Comparison of ENCODE assay signal across 9 cellular contexts in genomic region chr6:17863971-17864754, GRCh38.
DNase-seq lines count a peak whose midpoint lies in the region; ATAC-seq and TF ChIP-seq lines count a peak whose summit lies in the region.
"Had no signal": no experiment of that assay in that cellular context is flagged by ENCODE, and none has a peak within 500 bp of the region (broad histone marks: within the 10 kb centered on the region; RNA-seq: fewer than 3 reads in every experiment).

No MANE protein-coding gene starts in this region.

- intact Hi-C loops in body of pancreas (cut with DNase I) = no loop called here

- DNase-seq in LHCN-M2 (ENCODE audit: low read depth) (peak; percentile 88), cardiac fibroblast (ENCODE audit: low read depth in 2 of 2) (peak; percentile 15 to 88), kidney epithelial cell (ENCODE audit: low read depth) (peak; percentile 69), thoracic aorta (ENCODE audit: low spot score) (no peak), omental fat pad (ENCODE audit: low spot score) (no peak), body of pancreas (no peak)
- no peak for DNase-seq in activated naive CD4-positive, alpha-beta T cell treated with anti-CD3 and anti-CD28 coated beads, Interleukin-2, amount 10 ng/mL, durations not matched to agents 7 days and 5 days

- H3K36me3 Mint-ChIP-seq in activated naive CD4-positive, alpha-beta T cell treated with anti-CD3 and anti-CD28 coated beads, Interleukin-2, amount 10 ng/mL, durations not matched to agents 7 days and 5 days = no peaks in the 10 kb centered on the region
- H3K36me3 Mint-ChIP-seq: activated naive CD8-positive, alpha-beta T cell had no signal

- H3K4me1 ChIP-seq in thoracic aorta (ENCODE audit: control insufficient read depth in 1 of 2, low read depth in 2 of 2) = peaks cover 41 to 61% of the 10 kb centered on the region in 2 donors
- H3K4me1 ChIP-seq in body of pancreas = peaks cover 32% of the 10 kb centered on the region

- H3K36me3 ChIP-seq in kidney epithelial cell (ENCODE audit: control insufficient read depth, insufficient read depth, low read length) = no peaks in the 10 kb centered on the region
- H3K36me3 ChIP-seq in thoracic aorta = no peaks in the 10 kb centered on the region
- H3K36me3 ChIP-seq in body of pancreas (replicated peaks in 1 of 2; ENCODE audit: insufficient read depth in 1 of 2, low read depth in 2 of 2) = no peaks in the 10 kb centered on the region

- CTCF ChIA-PET in activated naive CD4-positive, alpha-beta T cell treated with anti-CD3 and anti-CD28 coated beads, Interleukin-2, amount 10 ng/mL, durations not matched to agents 7 days and 5 days (lab: Charles Lee) = no interaction called here

- H3K9me3 ChIP-seq in thoracic aorta (no peaks in the 10 kb centered on the region), body of pancreas (no peaks in the 10 kb centered on the region)

- WGBS in body of pancreas, 2 donors = 79 to 86% methylated on average over 11 of the region's 11 CpGs

- TF ChIP-seq POLR2A in body of pancreas (IDR thresholded peaks at IDR 0.05) = no peak

- H3K27me3 ChIP-seq in kidney epithelial cell (ENCODE audit: control insufficient read depth, insufficient read depth, low read length) = no peaks in the 10 kb centered on the region
- no peaks in the 10 kb centered on the region for H3K27me3 ChIP-seq in thoracic aorta (replicated peaks; ENCODE audit: insufficient read depth)
- no peaks in the 10 kb centered on the region for H3K27me3 ChIP-seq in body of pancreas

- H3K4me3 ChIP-seq in cardiac fibroblast (replicated peaks in 1 of 2; ENCODE audit: low read depth in 2 of 2, low read length in 2 of 2) (no peak overlapping the region), kidney epithelial cell (ENCODE audit: low read depth, low read length) (no peak overlapping the region), thoracic aorta (no peak overlapping the region), body of pancreas (no peak overlapping the region)

- ATAC-seq in thoracic aorta (ENCODE audit: insufficient number of reproducible peaks, low FRiP score, low read depth) = peak; percentile 37
- no peak for ATAC-seq in GM21528 (IDR thresholded peaks at IDR 0.05; ENCODE audit: low FRiP score, unreplicated experiment)
- no peak for ATAC-seq in omental fat pad (ENCODE audit: low FRiP score)
- ATAC-seq in body of pancreas = no peak

- TF ChIP-seq CTCF in cardiac fibroblast (IDR thresholded peaks at IDR 0.05; ENCODE audit: low read depth, low read length) = no peak
- TF ChIP-seq CTCF in kidney epithelial cell (IDR thresholded peaks at IDR 0.05; ENCODE audit: insufficient read depth, low read length, poor library complexity, severe bottlenecking) = no peak
- no peak for TF ChIP-seq CTCF in thoracic aorta (IDR thresholded peaks at IDR 0.05)
- no peak for TF ChIP-seq CTCF in omental fat pad (IDR thresholded peaks at IDR 0.05)
- no peak for TF ChIP-seq CTCF in body of pancreas (IDR thresholded peaks at IDR 0.05)

- no peak overlapping the region for H3K4me3 Mint-ChIP-seq in activated naive CD4-positive, alpha-beta T cell treated with anti-CD3 and anti-CD28 coated beads, Interleukin-2, amount 10 ng/mL, durations not matched to agents 7 days and 5 days
- H3K4me3 Mint-ChIP-seq: activated naive CD8-positive, alpha-beta T cell had no signal

- H3K27ac ChIP-seq in thoracic aorta (peak overlapping the region; percentile 77 to 79), body of pancreas (peak overlapping the region in 1 of 4 donors; percentile 31)

- H3K27ac Mint-ChIP-seq in activated naive CD4-positive, alpha-beta T cell treated with anti-CD3 and anti-CD28 coated beads, Interleukin-2, amount 10 ng/mL, durations not matched to agents 7 days and 5 days = no peak overlapping the region
- H3K27ac Mint-ChIP-seq: activated naive CD8-positive, alpha-beta T cell had no signal

- H3K4me1 Mint-ChIP-seq in activated naive CD4-positive, alpha-beta T cell treated with anti-CD3 and anti-CD28 coated beads, Interleukin-2, amount 10 ng/mL, durations not matched to agents 7 days and 5 days = no peaks in the 10 kb centered on the region

- H3K27me3 Mint-ChIP-seq in activated naive CD4-positive, alpha-beta T cell treated with anti-CD3 and anti-CD28 coated beads, Interleukin-2, amount 10 ng/mL, durations not matched to agents 7 days and 5 days = peaks cover 7% of the 10 kb centered on the region

- no peaks in the 10 kb centered on the region for H3K9me3 Mint-ChIP-seq in activated naive CD4-positive, alpha-beta T cell treated with anti-CD3 and anti-CD28 coated beads, Interleukin-2, amount 10 ng/mL, durations not matched to agents 7 days and 5 days

Comparison
In these comparisons a context has a peak if more than half of its experiments do, and no peak if none do; other contexts are left out.
1. DNase-seq: peak in LHCN-M2 (single experiment), cardiac fibroblast (2 of 2) and kidney epithelial cell (single experiment); none in thoracic aorta (single experiment), activated naive CD4-positive, alpha-beta T cell treated with anti-CD3 and anti-CD28 coated beads, Interleukin-2, amount 10 ng/mL, durations not matched to agents 7 days and 5 days (single experiment), omental fat pad (single experiment) and body of pancreas (0 of 4).